ENCODE assay signal across 25 cellular contexts in the genomic region with DNA sequence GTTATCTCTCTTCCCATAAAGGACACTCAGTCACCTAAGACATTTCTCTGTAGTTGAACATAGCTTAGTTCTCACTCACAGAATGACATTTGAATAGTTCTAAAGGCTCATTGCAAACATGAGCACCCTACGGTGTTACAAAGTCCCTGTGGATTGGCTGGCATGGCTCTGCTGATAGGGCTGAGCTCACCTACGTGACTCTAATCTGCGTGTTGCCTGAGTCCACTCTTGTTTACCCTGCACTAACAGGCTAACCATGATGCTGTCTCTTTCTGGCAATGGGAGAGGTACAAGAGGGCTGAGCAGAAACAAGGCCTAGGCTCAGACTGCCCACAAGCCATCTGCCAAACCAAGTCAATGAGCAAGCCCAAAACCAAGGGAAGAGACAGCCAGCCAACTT.
"Had no signal": no experiment of that assay in that cellular context is flagged by ENCODE, and none has a peak within 500 bp of the region (broad histone marks: within the 10 kb centered on the region; RNA-seq: fewer than 3 reads in every experiment).

No MANE protein-coding gene starts in this region.

- H3K36me3 Mint-ChIP-seq: activated CD8-positive, alpha-beta memory T cell treated with anti-CD3 and anti-CD28 coated beads, Interleukin-2, amount 10 ng/mL, durations not matched to agents 7 days and 5 days; memory B cell; natural killer cell; neural progenitor cell had no signal

- H3K9me3 ChIP-seq: gastrocnemius medialis, right atrium auricular region, SJSA1, spleen, uterus had no signal

- H3K27me3 Mint-ChIP-seq: activated T-helper 17 cell treated with anti-CD3 and anti-CD28 coated beads, Interleukin-2, amount 50 U/mL, for 72 hours; type B pancreatic cell had no signal

- H3K27me3 ChIP-seq: gastrocnemius medialis, hepatocyte, neural progenitor cell, right atrium auricular region, SJSA1, uterus had no signal

- DNase-seq: activated CD8-positive, alpha-beta memory T cell treated with anti-CD3 and anti-CD28 coated beads, Interleukin-2, amount 10 ng/mL, durations not matched to agents 7 days and 5 days; activated CD8-positive, alpha-beta T cell treated with anti-CD3 and anti-CD28 coated beads, Interleukin-2, amount 10 ng/mL, durations not matched to agents 7 days and 5 days; activated gamma-delta T cell treated with Interleukin-2 at 50 U/mL for 16 hours; amniotic stem cell; dermis blood vessel endothelial cell; effector memory CD8-positive, alpha-beta T cell; erythroblast; gastrocnemius medialis; islet precursor cell; left ventricle myocardium superior; natural killer cell; occipital lobe; spleen; stimulated activated naive CD8-positive, alpha-beta T cell treated with anti-CD3 and anti-CD28 coated beads, Interleukin-15, Interleukin-2, amounts not matched to agents 100 U/mL and 50 U/mL, for 24 hours; T-helper 9 cell; uterus had no signal

- H3K4me3 Mint-ChIP-seq: activated CD8-positive, alpha-beta memory T cell treated with anti-CD3 and anti-CD28 coated beads, Interleukin-2, amount 10 ng/mL, durations not matched to agents 7 days and 5 days; activated CD8-positive, alpha-beta T cell treated with anti-CD3 and anti-CD28 coated beads, Interleukin-2, amount 10 ng/mL, durations not matched to agents 7 days and 5 days; activated T-helper 17 cell treated with anti-CD3 and anti-CD28 coated beads, Interleukin-2, amount 50 U/mL, for 72 hours; effector memory CD8-positive, alpha-beta T cell; memory B cell; natural killer cell; neural progenitor cell; type B pancreatic cell had no signal

- H3K36me3 ChIP-seq: gastrocnemius medialis, neural progenitor cell, spleen, uterus had no signal

- H3K79me2 ChIP-seq: hepatocyte had no signal

- H3K4me3 ChIP-seq: gastrocnemius medialis, hepatocyte, neural progenitor cell, right atrium auricular region, SJSA1, spleen, uterus had no signal

- H3K4me1 Mint-ChIP-seq: natural killer cell had no signal

- H3K4me2 ChIP-seq: hepatocyte, neural progenitor cell had no signal

- H3K9ac ChIP-seq: neural progenitor cell had no signal

- H3K9me3 Mint-ChIP-seq: effector memory CD8-positive, alpha-beta T cell; memory B cell; natural killer cell; neural progenitor cell; type B pancreatic cell had no signal

- H3K27ac Mint-ChIP-seq: activated CD8-positive, alpha-beta memory T cell treated with anti-CD3 and anti-CD28 coated beads, Interleukin-2, amount 10 ng/mL, durations not matched to agents 7 days and 5 days; activated CD8-positive, alpha-beta T cell treated with anti-CD3 and anti-CD28 coated beads, Interleukin-2, amount 10 ng/mL, durations not matched to agents 7 days and 5 days; activated T-helper 17 cell treated with anti-CD3 and anti-CD28 coated beads, Interleukin-2, amount 50 U/mL, for 72 hours; effector memory CD8-positive, alpha-beta T cell; memory B cell; natural killer cell; neural progenitor cell; type B pancreatic cell had no signal

- ATAC-seq: activated CD4-positive, CD25-positive, alpha-beta regulatory T cell treated with anti-CD3 and anti-CD28 coated beads, Interleukin-2, amount 50 U/mL, for 24 hours; activated CD8-positive, alpha-beta memory T cell treated with anti-CD3 and anti-CD28 coated beads, Interleukin-2, amount 10 ng/mL, durations not matched to agents 7 days and 5 days; activated CD8-positive, alpha-beta T cell treated with anti-CD3 and anti-CD28 coated beads, Interleukin-2, amount 10 ng/mL, durations not matched to agents 7 days and 5 days; activated T-helper 17 cell treated with anti-CD3 and anti-CD28 coated beads, Interleukin-2, amount 50 U/mL, for 72 hours; effector memory CD8-positive, alpha-beta T cell; gastrocnemius medialis; left ventricle myocardium superior; natural killer cell; stimulated activated naive CD8-positive, alpha-beta T cell treated with anti-CD3 and anti-CD28 coated beads, Interleukin-15, Interleukin-2, amounts not matched to agents 100 U/mL and 50 U/mL, for 24 hours had no signal

- H2AFZ ChIP-seq: hepatocyte, neural progenitor cell had no signal

- H3K27ac ChIP-seq: gastrocnemius medialis, hepatocyte, neural progenitor cell, SJSA1, spleen, uterus, VCaP had no signal

- H3K4me1 ChIP-seq: neural progenitor cell, uterus had no signal
